ENCODE assay signal across 8 cellular contexts in genomic region chr9:78365979-78366697, GRCh38.
DNase-seq lines count a peak whose midpoint lies in the region; ATAC-seq, FAIRE-seq and TF ChIP-seq lines count a peak whose summit lies in the region.

No MANE protein-coding gene starts in this region.

- H3K27ac ChIP-seq in pancreas, result no peak overlapping the region

- FAIRE-seq in pancreas (lab: Jason Lieb, UNC) (no peak), H54 (lab: Jason Lieb, UNC) (no peak)

- H3K27me3 ChIP-seq in pancreas, result no peaks in the 10 kb centered on the region

- TF ChIP-seq POLR2A in H54 (IDR thresholded peaks at IDR 0.05; ENCODE audit: low read depth, low read length), result no peak

- no peaks in the 10 kb centered on the region for H3K36me3 ChIP-seq in pancreas

- DNase-seq in GM12864 (ENCODE audit: low read depth), result no peak
- DNase-seq in NCI-H1694 (lab: John Stamatoyannopoulos, UW), result peak; percentile 25
- peak; percentile 60 for DNase-seq in choroid plexus epithelial cell (ENCODE audit: low read depth)
- no peak for DNase-seq in pancreas
- no peak for DNase-seq in NCI-H226
- no peak for DNase-seq in mesenteric fat pad (ENCODE audit: low spot score)
- no peak for DNase-seq in H54 (ENCODE audit: insufficient read length, low spot score)

- no peaks in the 10 kb centered on the region for H3K4me1 ChIP-seq in pancreas

- H3K9me3 ChIP-seq in pancreas, result no peaks in the 10 kb centered on the region

- TF ChIP-seq CTCF in GM12864 (IDR thresholded peaks at IDR 0.05; ENCODE audit: low read depth, low read length, missing control alignments) (peak; percentile 22), choroid plexus epithelial cell (conservative IDR thresholded peaks at IDR 0.05; ENCODE audit: low read depth, low read length) (peak; percentile 68), pancreas (IDR thresholded peaks at IDR 0.05) (peak in 3 of 4 donors; percentile 37 to 52 (median 45))

- H3K4me3 ChIP-seq in GM12864 (ENCODE audit: low read depth, low read length), result no peak overlapping the region
- no peak overlapping the region for H3K4me3 ChIP-seq in choroid plexus epithelial cell (ENCODE audit: low read depth, low read length)
- no peak overlapping the region for H3K4me3 ChIP-seq in pancreas

- intact Hi-C loops in pancreas (cut with DNase I), result loop anchor here in 1 of 3 donors (5.0 kb wide), 1 partner anchor 104 kb away; no protein-coding TSS in a partner anchor

- WGBS in pancreas, 2 donors, result 42 to 48% methylated on average over 4 of the region's 4 CpGs

- ATAC-seq in pancreas (peak in 2 of 4 donors; percentile 28 to 42), HG02852 (IDR thresholded peaks at IDR 0.05; ENCODE audit: unreplicated experiment) (no peak)

Comparison
In these comparisons a context has a peak if more than half of its experiments do, and no peak if none do; other contexts are left out.
1. DNase-seq: peak in NCI-H1694 (single experiment) and choroid plexus epithelial cell (single experiment); none in GM12864 (single experiment), pancreas (0 of 6), NCI-H226 (single experiment), mesenteric fat pad (single experiment) and H54 (single experiment).
2. Peak in every context shown above with its lines, with median percentiles within 50 percentile points of each other: CTCF ChIP-seq.